Comparison of ENCODE assay signal across 15 cellular contexts in genomic region chr3:187987919-187988318, GRCh38.
A peak's percentile ranks its signal among the peaks of the same experiment; 100 is the strongest.
DNase-seq lines count a peak whose midpoint lies in the region; ATAC-seq and TF ChIP-seq lines count a peak whose summit lies in the region.
"Had no signal": no experiment of that assay in that cellular context is flagged by ENCODE, and none has a peak within 500 bp of the region (broad histone marks: within the 10 kb centered on the region; RNA-seq: fewer than 3 reads in every experiment).

No MANE protein-coding gene starts in this region.

- H3K4me1 Mint-ChIP-seq in activated CD4-positive, alpha-beta T cell treated with anti-CD3 and anti-CD28 coated beads, Interleukin-2, amount 10 ng/mL, durations not matched to agents 24 days and 14 days: peaks cover 58% of the 10 kb centered on the region

- H3K4me3 ChIP-seq in DND-41 (ENCODE audit: low read depth in 1 of 2, low read length in 2 of 2) (no peak overlapping the region), adrenal gland (no peak overlapping the region)
- H3K4me3 ChIP-seq: SK-N-MC, uterus had no signal

- TF ChIP-seq POLR2A in adrenal gland (IDR thresholded peaks at IDR 0.05): no peak

- no peaks in the 10 kb centered on the region for H4K20me1 ChIP-seq in DND-41 (ENCODE audit: insufficient read depth, low read length)

- no peak for DNase-seq in DND-41
- DNase-seq in activated CD4-positive, alpha-beta T cell treated with anti-CD3 and anti-CD28 coated beads, Interleukin-2, amount 10 ng/mL, durations not matched to agents 24 days and 14 days: peak; percentile 80
- DNase-seq in activated gamma-delta T cell treated with anti-CD3 and anti-CD28 coated beads, Interleukin-2, amount 50 U/mL, for 16 hours (ENCODE audit: low read depth): peak; percentile 55
- DNase-seq in stimulated activated CD4-positive, alpha-beta T cell treated with anti-CD3 and anti-CD28 coated beads, Interleukin-2, amount 100 ng/mL, for 4 hours (ENCODE audit: low read depth): peak; percentile 66
- no peak for DNase-seq in adrenal gland
- DNase-seq in DMS114 treated with DMSO at 0.1 percent for 48 hours (lab: John Stamatoyannopoulos, UW; ENCODE audit: unreplicated experiment): no peak
- DNase-seq: cerebellar nuclear complex, Kasumi-1, NCI-H1694 treated with DMSO at 0.1 percent for 48 hours, uterus had no signal

- peak overlapping the region; percentile 56 for H3K4me3 Mint-ChIP-seq in activated CD4-positive, alpha-beta T cell treated with anti-CD3 and anti-CD28 coated beads, Interleukin-2, amount 10 ng/mL, durations not matched to agents 24 days and 14 days

- no peak overlapping the region for H3K4me2 ChIP-seq in DND-41 (ENCODE audit: insufficient read depth, low read length)

- intact Hi-C loops in activated CD4-positive, alpha-beta T cell treated with anti-CD3 and anti-CD28 coated beads, Interleukin-2, amount 10 ng/mL, durations not matched to agents 24 days and 14 days (cut with micrococcal nuclease): loop anchor here (1.0 to 10.0 kb wide), 4 partner anchors 65 to 1047 kb away; no protein-coding TSS in a partner anchor
- intact Hi-C loops in adrenal gland (cut with DNase I): loop anchor here in 1 of 2 donors (10.0 kb wide), 1 partner anchor 57 kb away; no protein-coding TSS in a partner anchor

- peaks cover 12% of the 10 kb centered on the region for H3K9me3 Mint-ChIP-seq in activated CD4-positive, alpha-beta T cell treated with anti-CD3 and anti-CD28 coated beads, Interleukin-2, amount 10 ng/mL, durations not matched to agents 24 days and 14 days

- H3K4me1 ChIP-seq in DND-41 (ENCODE audit: insufficient read depth, low read length): peaks cover 50% of the 10 kb centered on the region
- peaks cover 6 to 9% of the 10 kb centered on the region in 2 donors for H3K4me1 ChIP-seq in adrenal gland (replicated peaks in 1 of 2)
- H3K4me1 ChIP-seq: parathyroid adenoma, uterus had no signal

- peaks cover 3% of the 10 kb centered on the region for H3K36me3 Mint-ChIP-seq in activated CD4-positive, alpha-beta T cell treated with anti-CD3 and anti-CD28 coated beads, Interleukin-2, amount 10 ng/mL, durations not matched to agents 24 days and 14 days (ENCODE audit: low read depth)

- no peaks in the 10 kb centered on the region for H3K9me3 ChIP-seq in DND-41 (ENCODE audit: insufficient read depth, low read length, severe bottlenecking)
- no peaks in the 10 kb centered on the region for H3K9me3 ChIP-seq in adrenal gland (replicated peaks in 1 of 3)
- H3K9me3 ChIP-seq: uterus had no signal

- WGBS in adrenal gland, 4 donors: 89 to 97% (median 93%) methylated on average over 3 of the region's 3 CpGs

- no peaks in the 10 kb centered on the region for H3K79me2 ChIP-seq in DND-41 (ENCODE audit: insufficient read depth, low read length)
- H3K79me2 ChIP-seq: parathyroid adenoma had no signal

- H3K36me3 ChIP-seq in DND-41 (ENCODE audit: insufficient read depth, low read length) (no peaks in the 10 kb centered on the region), adrenal gland (replicated peaks in 1 of 2) (no peaks in the 10 kb centered on the region)
- H3K36me3 ChIP-seq: uterus had no signal

- no peaks in the 10 kb centered on the region for H3K27me3 Mint-ChIP-seq in activated CD4-positive, alpha-beta T cell treated with anti-CD3 and anti-CD28 coated beads, Interleukin-2, amount 10 ng/mL, durations not matched to agents 24 days and 14 days

- H3K27me3 ChIP-seq in DND-41 (ENCODE audit: insufficient read depth, low read length, poor library complexity) (no peaks in the 10 kb centered on the region), adrenal gland (no peaks in the 10 kb centered on the region)
- H3K27me3 ChIP-seq: uterus had no signal

- no peak overlapping the region for H2AFZ ChIP-seq in DND-41 (ENCODE audit: low read depth, low read length)
- H2AFZ ChIP-seq: parathyroid adenoma had no signal

- peak overlapping the region; percentile 84 for H3K27ac Mint-ChIP-seq in activated CD4-positive, alpha-beta T cell treated with anti-CD3 and anti-CD28 coated beads, Interleukin-2, amount 10 ng/mL, durations not matched to agents 24 days and 14 days

- ATAC-seq in DND-41 (ENCODE audit: insufficient read depth, low read depth): peak; percentile 19; the same call in 1 of the 3 replicates
- no peak for ATAC-seq in HG02938 (IDR thresholded peaks at IDR 0.05; ENCODE audit: unreplicated experiment)
- ATAC-seq in GM21526 (IDR thresholded peaks at IDR 0.05; ENCODE audit: low FRiP score, unreplicated experiment): no peak
- ATAC-seq: esophagus mucosa had no signal

- H3K27ac ChIP-seq in DND-41 (ENCODE audit: low read length): peak overlapping the region; percentile 69
- H3K27ac ChIP-seq in adrenal gland: no peak overlapping the region
- H3K27ac ChIP-seq: parathyroid adenoma, SK-N-MC, uterus had no signal

- no peak overlapping the region for H3K9ac ChIP-seq in DND-41 (ENCODE audit: low read depth, low read length)
- H3K9ac ChIP-seq: parathyroid adenoma had no signal

- TF ChIP-seq CTCF in DND-41 (IDR thresholded peaks at IDR 0.05; ENCODE audit: borderline replicate concordance, extremely low read depth, low read length, poor library complexity, severe bottlenecking) (no peak), adrenal gland (IDR thresholded peaks at IDR 0.05) (no peak)

Comparison
In these comparisons a context has a peak if more than half of its experiments do, and no peak if none do; other contexts are left out.
1. DNase-seq: peak in activated CD4-positive, alpha-beta T cell treated with anti-CD3 and anti-CD28 coated beads, Interleukin-2, amount 10 ng/mL, durations not matched to agents 24 days and 14 days (single experiment), activated gamma-delta T cell treated with anti-CD3 and anti-CD28 coated beads, Interleukin-2, amount 50 U/mL, for 16 hours (single experiment) and stimulated activated CD4-positive, alpha-beta T cell treated with anti-CD3 and anti-CD28 coated beads, Interleukin-2, amount 100 ng/mL, for 4 hours (single experiment); none in DND-41 (single experiment), adrenal gland (0 of 7) and DMS114 treated with DMSO at 0.1 percent for 48 hours (single experiment).